In genomic region chr5:151058301-151058700, GRCh38 we compare ENCODE assay signal across 17 cellular contexts. TPM values are rescaled to one million over a fixed set of nuclear protein-coding genes. Genes with fewer than 3 reads are reported as not detected.
DNase-seq lines count a peak whose midpoint lies in the region; ATAC-seq and TF ChIP-seq lines count a peak whose summit lies in the region.
"Had no signal": no experiment of that assay in that cellular context is flagged by ENCODE, and none has a peak within 500 bp of the region (broad histone marks: within the 10 kb centered on the region; RNA-seq: fewer than 3 reads in every experiment).

No MANE protein-coding gene starts in this region.

- no peaks in the 10 kb centered on the region for H3K27me3 Mint-ChIP-seq in T-helper 17 cell
- H3K27me3 Mint-ChIP-seq: IgD-negative memory B cell had no signal

- TF ChIP-seq POLR2A in upper lobe of left lung (IDR thresholded peaks at IDR 0.05) = no peak

- 96% methylated on average over 5 of the region's 5 CpGs for WGBS in right cardiac atrium
- WGBS in upper lobe of left lung, 2 donors = 69 to 93% methylated on average over 5 of the region's 5 CpGs

- no peak for DNase-seq in left ventricle myocardium inferior
- no peak for DNase-seq in right cardiac atrium
- no peak for DNase-seq in T-helper 17 cell
- DNase-seq in foreskin keratinocyte = no peak
- no peak for DNase-seq in upper lobe of left lung
- DNase-seq in amygdala (lab: John Stamatoyannopoulos, UW) = no peak
- DNase-seq in NOMO-1 treated with DMSO at 0.1 percent for 48 hours (lab: John Stamatoyannopoulos, UW; ENCODE audit: unreplicated experiment) = no peak
- DNase-seq: activated naive CD4-positive, alpha-beta T cell; AML-193; caudate nucleus; EL; NCI-H345; pancreas; T-helper 1 cell had no signal

- no peak overlapping the region for H3K4me3 Mint-ChIP-seq in T-helper 17 cell

- no peak for TF ChIP-seq EP300 in upper lobe of left lung (IDR thresholded peaks at IDR 0.05)

- TF ChIP-seq CTCF in left ventricle myocardium inferior (IDR thresholded peaks at IDR 0.05; ENCODE audit: borderline replicate concordance) (peak; percentile 12), foreskin keratinocyte (conservative IDR thresholded peaks at IDR 0.05) (peak; percentile 21), upper lobe of left lung (IDR thresholded peaks at IDR 0.05) (peak in 1 of 6 experiments; percentile 21)

- H3K4me3 ChIP-seq in left ventricle myocardium inferior = no peak overlapping the region
- no peak overlapping the region for H3K4me3 ChIP-seq in right cardiac atrium (ENCODE audit: low read length)
- H3K4me3 ChIP-seq in upper lobe of left lung = no peak overlapping the region
- H3K4me3 ChIP-seq: pancreas, vagina had no signal

- H3K27me3 ChIP-seq in left ventricle myocardium inferior (ENCODE audit: low read depth) (no peaks in the 10 kb centered on the region), right cardiac atrium (ENCODE audit: control insufficient read depth, insufficient read depth) (no peaks in the 10 kb centered on the region), foreskin keratinocyte (no peaks in the 10 kb centered on the region), upper lobe of left lung (no peaks in the 10 kb centered on the region)
- H3K27me3 ChIP-seq: pancreas, vagina had no signal

- H3K27ac ChIP-seq in left ventricle myocardium inferior (replicated peaks) (peak overlapping the region; percentile 93), right cardiac atrium (ENCODE audit: low read length) (no peak overlapping the region), foreskin keratinocyte (no peak overlapping the region), upper lobe of left lung (peak overlapping the region; percentile 6 to 84 (median 80))
- H3K27ac ChIP-seq: pancreas, vagina had no signal

- peaks cover 33% of the 10 kb centered on the region for H3K4me1 Mint-ChIP-seq in T-helper 17 cell

- H3K36me3 ChIP-seq in left ventricle myocardium inferior (peaks cover 89% of the 10 kb centered on the region), upper lobe of left lung (peaks cover 18 to 97% (median 58%) of the 10 kb centered on the region in 4 donors)

- H3K9me3 ChIP-seq in left ventricle myocardium inferior (replicated peaks) (no peaks in the 10 kb centered on the region), right cardiac atrium (ENCODE audit: control insufficient read depth, low read length) (no peaks in the 10 kb centered on the region), T-helper 17 cell (ENCODE audit: control insufficient read depth, low read length, poor library complexity, severe bottlenecking) (no peaks in the 10 kb centered on the region), upper lobe of left lung (no peaks in the 10 kb centered on the region)
- H3K9me3 ChIP-seq: pancreas, vagina had no signal

- intact Hi-C loops in left ventricle myocardium inferior (cut with micrococcal nuclease) = no loop called here
- intact Hi-C loops in right cardiac atrium (cut with DNase I) = loop anchor here in 2 of 4 donors (10.0 kb wide), 1 partner anchor 176 kb away; no protein-coding TSS in a partner anchor

- ATAC-seq in right cardiac atrium = no peak
- ATAC-seq in T-helper 17 cell = no peak
- peak; percentile 31 for ATAC-seq in foreskin keratinocyte
- no peak for ATAC-seq in upper lobe of left lung (ENCODE audit: low FRiP score in 2 of 2)
- no peak for ATAC-seq in HG02610 (IDR thresholded peaks at IDR 0.05; ENCODE audit: unreplicated experiment)

- peak overlapping the region; percentile 95 for H3K27ac Mint-ChIP-seq in T-helper 17 cell

- H3K4me1 ChIP-seq in left ventricle myocardium inferior (peaks cover 70% of the 10 kb centered on the region), right cardiac atrium (ENCODE audit: control insufficient read depth, insufficient read depth, low read length) (peaks cover 12% of the 10 kb centered on the region), foreskin keratinocyte (peaks cover 4% of the 10 kb centered on the region), upper lobe of left lung (peaks cover 40 to 52% (median 49%) of the 10 kb centered on the region in 4 donors)

- H3K36me3 Mint-ChIP-seq in T-helper 17 cell (ENCODE audit: low read depth) = peaks cover 5% of the 10 kb centered on the region

RNA-seq across cellular contexts. Expression of gene TNIP1, which starts 22.5 kb away (rescaled TPM):
- total RNA-seq in left ventricle myocardium inferior (131 TPM), right cardiac atrium (10 to 100 TPM; 77.0 to 98.2 (median 86.1) TPM), T-helper 17 cell (100 to 1,000 TPM; 227 to 245 TPM), foreskin keratinocyte (128 and 133 TPM in 2 replicates), upper lobe of left lung (100 to 1,000 TPM; 109 to 166 (median 130) TPM)
- polyA plus RNA-seq in right cardiac atrium (71.5 TPM), foreskin keratinocyte (96.5 and 98.1 TPM in 2 replicates)

RNA-seq across cellular contexts. Expression of gene GPX3, which starts 37.9 kb away (rescaled TPM):
- total RNA-seq in left ventricle myocardium inferior (744 TPM), right cardiac atrium (1,000 to 10,000 TPM; 1,359 to 2,012 (median 1,429) TPM), T-helper 17 cell (under 1 TPM in 1 of 2 donors, not detected in 1; 0.22 TPM), foreskin keratinocyte (6.9 and 13.2 TPM in 2 replicates), upper lobe of left lung (1,000 to 10,000 TPM in 4 of 6 donors, 100 to 1,000 TPM in 2; 876 to 1,536 (median 1,027) TPM)
- polyA plus RNA-seq in right cardiac atrium (1,982 TPM), foreskin keratinocyte (12.7 and 26.6 TPM in 2 replicates)

Comparison
In these comparisons a context has a peak if more than half of its experiments do, and no peak if none do; other contexts are left out.
1. H3K27ac ChIP-seq: peak in left ventricle myocardium inferior (single experiment) and upper lobe of left lung (4 of 4); none in right cardiac atrium (single experiment) and foreskin keratinocyte (single experiment).
2. RNA of gene GPX3, which starts 37.9 kb away (total RNA-seq): 1,359 to 2,012 TPM in right cardiac atrium, 876 to 1,536 TPM in upper lobe of left lung and 744 TPM in left ventricle myocardium inferior (single experiment); 6.9 to 13.2 TPM in foreskin keratinocyte and 0.22 TPM in T-helper 17 cell; every median in the first group is over 10 times any median in the second.